In genomic region chr16:47625115-47625567, GRCh38 we compare ENCODE assay signal across 1 cellular context.
TF ChIP-seq lines count a peak whose summit lies in the region.

No MANE protein-coding gene starts in this region.

TF ChIP-seq in K562, 482 proteins besides CTCF, POLR2A, EP300 and RAD21 (continued from another document and continues in another):
- no peak for TF ChIP-seq ZNF609 (CRISPR knock-in tag; IDR thresholded peaks at IDR 0.05; ENCODE audit: borderline replicate concordance)
- TF ChIP-seq BDP1 (IDR thresholded peaks at IDR 0.05; ENCODE audit: insufficient read depth, insufficient read length) = no peak
- peak; percentile 92 for TF ChIP-seq SMARCA5 (IDR thresholded peaks at IDR 0.05)
- TF ChIP-seq, protein P1, sequence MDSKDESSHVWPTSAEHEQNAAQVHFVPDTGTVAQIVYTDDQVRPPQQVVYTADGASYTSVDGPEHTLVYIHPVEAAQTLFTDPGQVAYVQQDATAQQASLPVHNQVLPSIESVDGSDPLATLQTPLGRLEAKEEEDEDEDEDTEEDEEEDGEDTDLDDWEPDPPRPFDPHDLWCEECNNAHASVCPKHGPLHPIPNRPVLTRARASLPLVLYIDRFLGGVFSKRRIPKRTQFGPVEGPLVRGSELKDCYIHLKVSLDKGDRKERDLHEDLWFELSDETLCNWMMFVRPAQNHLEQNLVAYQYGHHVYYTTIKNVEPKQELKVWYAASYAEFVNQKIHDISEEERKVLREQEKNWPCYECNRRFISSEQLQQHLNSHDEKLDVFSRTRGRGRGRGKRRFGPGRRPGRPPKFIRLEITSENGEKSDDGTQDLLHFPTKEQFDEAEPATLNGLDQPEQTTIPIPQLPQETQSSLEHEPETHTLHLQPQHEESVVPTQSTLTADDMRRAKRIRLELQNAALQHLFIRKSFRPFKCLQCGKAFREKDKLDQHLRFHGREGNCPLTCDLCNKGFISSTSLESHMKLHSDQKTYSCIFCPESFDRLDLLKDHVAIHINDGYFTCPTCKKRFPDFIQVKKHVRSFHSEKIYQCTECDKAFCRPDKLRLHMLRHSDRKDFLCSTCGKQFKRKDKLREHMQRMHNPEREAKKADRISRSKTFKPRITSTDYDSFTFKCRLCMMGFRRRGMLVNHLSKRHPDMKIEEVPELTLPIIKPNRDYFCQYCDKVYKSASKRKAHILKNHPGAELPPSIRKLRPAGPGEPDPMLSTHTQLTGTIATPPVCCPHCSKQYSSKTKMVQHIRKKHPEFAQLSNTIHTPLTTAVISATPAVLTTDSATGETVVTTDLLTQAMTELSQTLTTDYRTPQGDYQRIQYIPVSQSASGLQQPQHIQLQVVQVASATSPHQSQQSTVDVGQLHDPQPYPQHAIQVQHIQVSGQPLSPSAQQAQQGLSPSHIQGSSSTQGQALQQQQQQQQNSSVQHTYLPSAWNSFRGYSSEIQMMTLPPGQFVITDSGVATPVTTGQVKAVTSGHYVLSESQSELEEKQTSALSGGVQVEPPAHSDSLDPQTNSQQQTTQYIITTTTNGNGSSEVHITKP (IDR thresholded peaks at IDR 0.05; ENCODE audit: partially characterized antibody) = no peak
- TF ChIP-seq XRCC5 (IDR thresholded peaks at IDR 0.05; ENCODE audit: low read depth, low read length) = no peak
- no peak; the same call in 1 of the 2 replicates for TF ChIP-seq RAD51 (IDR thresholded peaks at IDR 0.05; ENCODE audit: borderline replicate concordance, low read depth)
- no peak for TF ChIP-seq ETV6 (IDR thresholded peaks at IDR 0.05; ENCODE audit: borderline replicate concordance in 1 of 2, low read depth in 2 of 2, low read length in 1 of 2)
- TF ChIP-seq ETV6 (CRISPR knock-in tag; IDR thresholded peaks at IDR 0.05; ENCODE audit: borderline replicate concordance) = no peak
- TF ChIP-seq RBM39 (optimal IDR thresholded peaks at IDR 0.05; ENCODE audit: low read depth, low read length) = no peak
- no peak for TF ChIP-seq TEAD2 (tag; IDR thresholded peaks at IDR 0.05)
- TF ChIP-seq KDM2B (CRISPR knock-in tag; IDR thresholded peaks at IDR 0.05) = no peak
- TF ChIP-seq, protein P2, sequence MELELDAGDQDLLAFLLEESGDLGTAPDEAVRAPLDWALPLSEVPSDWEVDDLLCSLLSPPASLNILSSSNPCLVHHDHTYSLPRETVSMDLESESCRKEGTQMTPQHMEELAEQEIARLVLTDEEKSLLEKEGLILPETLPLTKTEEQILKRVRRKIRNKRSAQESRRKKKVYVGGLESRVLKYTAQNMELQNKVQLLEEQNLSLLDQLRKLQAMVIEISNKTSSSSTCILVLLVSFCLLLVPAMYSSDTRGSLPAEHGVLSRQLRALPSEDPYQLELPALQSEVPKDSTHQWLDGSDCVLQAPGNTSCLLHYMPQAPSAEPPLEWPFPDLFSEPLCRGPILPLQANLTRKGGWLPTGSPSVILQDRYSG (tag; conservative IDR thresholded peaks at IDR 0.05; ENCODE audit: low read depth) = peak; percentile 91; the same call in 1 of the 2 replicates
- no peak for TF ChIP-seq MCM7 (IDR thresholded peaks at IDR 0.05)
- no peak for TF ChIP-seq E4F1 (CRISPR knock-in tag; IDR thresholded peaks at IDR 0.05; ENCODE audit: borderline replicate concordance)
- no peak for TF ChIP-seq NCOA6 (IDR thresholded peaks at IDR 0.05)
- no peak for TF ChIP-seq TOE1 (IDR thresholded peaks at IDR 0.05; ENCODE audit: borderline replicate concordance)
- TF ChIP-seq TOE1 (CRISPR knock-in tag; IDR thresholded peaks at IDR 0.05; ENCODE audit: borderline replicate concordance, low read depth) = no peak
- TF ChIP-seq, protein P3, sequence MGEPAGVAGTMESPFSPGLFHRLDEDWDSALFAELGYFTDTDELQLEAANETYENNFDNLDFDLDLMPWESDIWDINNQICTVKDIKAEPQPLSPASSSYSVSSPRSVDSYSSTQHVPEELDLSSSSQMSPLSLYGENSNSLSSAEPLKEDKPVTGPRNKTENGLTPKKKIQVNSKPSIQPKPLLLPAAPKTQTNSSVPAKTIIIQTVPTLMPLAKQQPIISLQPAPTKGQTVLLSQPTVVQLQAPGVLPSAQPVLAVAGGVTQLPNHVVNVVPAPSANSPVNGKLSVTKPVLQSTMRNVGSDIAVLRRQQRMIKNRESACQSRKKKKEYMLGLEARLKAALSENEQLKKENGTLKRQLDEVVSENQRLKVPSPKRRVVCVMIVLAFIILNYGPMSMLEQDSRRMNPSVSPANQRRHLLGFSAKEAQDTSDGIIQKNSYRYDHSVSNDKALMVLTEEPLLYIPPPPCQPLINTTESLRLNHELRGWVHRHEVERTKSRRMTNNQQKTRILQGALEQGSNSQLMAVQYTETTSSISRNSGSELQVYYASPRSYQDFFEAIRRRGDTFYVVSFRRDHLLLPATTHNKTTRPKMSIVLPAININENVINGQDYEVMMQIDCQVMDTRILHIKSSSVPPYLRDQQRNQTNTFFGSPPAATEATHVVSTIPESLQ (CRISPR knock-in tag; IDR thresholded peaks at IDR 0.05) = no peak
- no peak for TF ChIP-seq CCNT2 (IDR thresholded peaks at IDR 0.05; ENCODE audit: borderline replicate concordance, extremely low read depth, insufficient read length, low read depth, low read length)
- no peak; the same call in 1 of the 2 replicates for TF ChIP-seq NFRKB (IDR thresholded peaks at IDR 0.05; ENCODE audit: low read depth)
- TF ChIP-seq ZBED1 (IDR thresholded peaks at IDR 0.05) = no peak
- no peak for TF ChIP-seq NCOA4 (IDR thresholded peaks at IDR 0.05; ENCODE audit: partially characterized antibody)
- peak; percentile 75 for TF ChIP-seq MAFG (tag; conservative IDR thresholded peaks at IDR 0.05)
- TF ChIP-seq, protein P4, sequence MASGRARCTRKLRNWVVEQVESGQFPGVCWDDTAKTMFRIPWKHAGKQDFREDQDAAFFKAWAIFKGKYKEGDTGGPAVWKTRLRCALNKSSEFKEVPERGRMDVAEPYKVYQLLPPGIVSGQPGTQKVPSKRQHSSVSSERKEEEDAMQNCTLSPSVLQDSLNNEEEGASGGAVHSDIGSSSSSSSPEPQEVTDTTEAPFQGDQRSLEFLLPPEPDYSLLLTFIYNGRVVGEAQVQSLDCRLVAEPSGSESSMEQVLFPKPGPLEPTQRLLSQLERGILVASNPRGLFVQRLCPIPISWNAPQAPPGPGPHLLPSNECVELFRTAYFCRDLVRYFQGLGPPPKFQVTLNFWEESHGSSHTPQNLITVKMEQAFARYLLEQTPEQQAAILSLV (tag; IDR thresholded peaks at IDR 0.05) = no peak
- no peak for TF ChIP-seq SNAPC5 (CRISPR knock-in tag; IDR thresholded peaks at IDR 0.05)
- TF ChIP-seq RBM22 (IDR thresholded peaks at IDR 0.05; ENCODE audit: low read depth, low read length, poor library complexity, severe bottlenecking) = no peak
- peak; percentile 33 to 78; a peak in 2 of 4 replicates for TF ChIP-seq KDM1A (IDR thresholded peaks at IDR 0.05)
- TF ChIP-seq SP1 (CRISPR knock-in tag; IDR thresholded peaks at IDR 0.05) = no peak
- no peak for TF ChIP-seq KLF13 (tag; IDR thresholded peaks at IDR 0.05; ENCODE audit: borderline replicate concordance, low read depth)
- TF ChIP-seq CHD2 (IDR thresholded peaks at IDR 0.05; ENCODE audit: low read depth, low read length) = no peak
- peak; percentile 52 for TF ChIP-seq EP400 (IDR thresholded peaks at IDR 0.05)
- TF ChIP-seq CBX3 (IDR thresholded peaks at IDR 0.05; ENCODE audit: borderline replicate concordance in 1 of 2, low read length in 2 of 2) = no peak
- TF ChIP-seq HDAC6 (IDR thresholded peaks at IDR 0.05; ENCODE audit: low read depth, low read length) = no peak
- no peak for TF ChIP-seq BCL6 (CRISPR knock-in tag; IDR thresholded peaks at IDR 0.05)
- no peak for TF ChIP-seq SMAD1 (IDR thresholded peaks at IDR 0.05; ENCODE audit: low read depth, low read length, partially characterized antibody)
- no peak for TF ChIP-seq ETV5 (CRISPR knock-in tag; IDR thresholded peaks at IDR 0.05; ENCODE audit: low read depth)
- TF ChIP-seq ZNF561 (CRISPR knock-in tag; conservative IDR thresholded peaks at IDR 0.05) = no peak
- peak; percentile 35; the same call in 1 of the 2 replicates for TF ChIP-seq FOSL1 (tag; conservative IDR thresholded peaks at IDR 0.05)
- peak; percentile 61 for TF ChIP-seq NFIC (IDR thresholded peaks at IDR 0.05)
- no peak for TF ChIP-seq ELK1 (CRISPR knock-in tag; IDR thresholded peaks at IDR 0.05)
- TF ChIP-seq, protein P5, sequence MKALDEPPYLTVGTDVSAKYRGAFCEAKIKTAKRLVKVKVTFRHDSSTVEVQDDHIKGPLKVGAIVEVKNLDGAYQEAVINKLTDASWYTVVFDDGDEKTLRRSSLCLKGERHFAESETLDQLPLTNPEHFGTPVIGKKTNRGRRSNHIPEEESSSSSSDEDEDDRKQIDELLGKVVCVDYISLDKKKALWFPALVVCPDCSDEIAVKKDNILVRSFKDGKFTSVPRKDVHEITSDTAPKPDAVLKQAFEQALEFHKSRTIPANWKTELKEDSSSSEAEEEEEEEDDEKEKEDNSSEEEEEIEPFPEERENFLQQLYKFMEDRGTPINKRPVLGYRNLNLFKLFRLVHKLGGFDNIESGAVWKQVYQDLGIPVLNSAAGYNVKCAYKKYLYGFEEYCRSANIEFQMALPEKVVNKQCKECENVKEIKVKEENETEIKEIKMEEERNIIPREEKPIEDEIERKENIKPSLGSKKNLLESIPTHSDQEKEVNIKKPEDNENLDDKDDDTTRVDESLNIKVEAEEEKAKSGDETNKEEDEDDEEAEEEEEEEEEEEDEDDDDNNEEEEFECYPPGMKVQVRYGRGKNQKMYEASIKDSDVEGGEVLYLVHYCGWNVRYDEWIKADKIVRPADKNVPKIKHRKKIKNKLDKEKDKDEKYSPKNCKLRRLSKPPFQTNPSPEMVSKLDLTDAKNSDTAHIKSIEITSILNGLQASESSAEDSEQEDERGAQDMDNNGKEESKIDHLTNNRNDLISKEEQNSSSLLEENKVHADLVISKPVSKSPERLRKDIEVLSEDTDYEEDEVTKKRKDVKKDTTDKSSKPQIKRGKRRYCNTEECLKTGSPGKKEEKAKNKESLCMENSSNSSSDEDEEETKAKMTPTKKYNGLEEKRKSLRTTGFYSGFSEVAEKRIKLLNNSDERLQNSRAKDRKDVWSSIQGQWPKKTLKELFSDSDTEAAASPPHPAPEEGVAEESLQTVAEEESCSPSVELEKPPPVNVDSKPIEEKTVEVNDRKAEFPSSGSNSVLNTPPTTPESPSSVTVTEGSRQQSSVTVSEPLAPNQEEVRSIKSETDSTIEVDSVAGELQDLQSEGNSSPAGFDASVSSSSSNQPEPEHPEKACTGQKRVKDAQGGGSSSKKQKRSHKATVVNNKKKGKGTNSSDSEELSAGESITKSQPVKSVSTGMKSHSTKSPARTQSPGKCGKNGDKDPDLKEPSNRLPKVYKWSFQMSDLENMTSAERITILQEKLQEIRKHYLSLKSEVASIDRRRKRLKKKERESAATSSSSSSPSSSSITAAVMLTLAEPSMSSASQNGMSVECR (CRISPR knock-in tag; IDR thresholded peaks at IDR 0.05) = no peak
- no peak for TF ChIP-seq ZSCAN32 (CRISPR knock-in tag; IDR thresholded peaks at IDR 0.05)
- no peak for TF ChIP-seq CGGBP1 (CRISPR knock-in tag; IDR thresholded peaks at IDR 0.05)
- TF ChIP-seq KLF10 (CRISPR knock-in tag; IDR thresholded peaks at IDR 0.05) = no peak
